8 cellular contexts compared by ENCODE assay signal in the genomic region with DNA sequence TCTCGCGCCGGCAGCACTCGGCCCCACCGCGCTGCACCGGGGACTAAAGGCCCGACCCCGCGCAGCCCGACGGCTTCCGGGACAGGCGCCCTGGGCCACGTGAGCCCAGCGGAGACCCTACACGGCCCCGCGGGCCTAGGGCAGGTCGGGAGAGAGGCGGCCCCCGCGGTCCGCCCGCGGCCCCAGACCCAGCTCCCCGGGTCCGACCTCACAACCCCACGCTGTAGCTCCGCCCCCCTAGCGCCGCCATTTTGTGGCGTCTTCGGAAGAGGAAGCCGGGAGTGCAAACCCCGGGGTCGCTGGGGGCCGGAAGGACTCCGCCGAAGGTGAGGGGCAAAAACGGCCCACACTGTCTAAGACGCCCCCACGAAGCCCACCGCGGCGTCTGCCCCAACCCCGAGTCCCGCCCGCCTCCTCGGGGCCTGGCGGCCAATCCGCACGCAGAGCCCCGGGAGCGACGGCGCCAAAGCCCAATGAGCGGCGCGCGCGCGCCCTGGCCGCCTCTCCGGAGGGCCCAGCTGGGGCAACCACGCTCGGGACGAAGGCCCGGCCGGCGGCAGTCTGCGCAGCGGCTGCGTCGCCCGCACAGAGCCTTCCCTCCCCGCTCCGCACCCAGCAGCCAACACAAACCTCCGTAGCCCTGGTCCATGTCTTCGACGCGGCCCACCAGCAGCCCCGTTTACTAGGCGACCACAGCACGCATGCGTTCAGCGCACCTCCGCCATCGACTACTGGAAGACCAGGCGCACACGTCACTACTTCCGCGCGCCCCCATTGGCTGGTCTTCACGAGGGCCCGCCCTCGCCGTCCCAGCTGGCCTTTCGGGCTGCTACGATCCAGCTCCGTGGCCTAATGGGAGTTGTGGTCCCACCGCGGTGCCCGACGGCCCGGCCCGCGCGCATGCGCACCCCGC. TPM values are rescaled to one million over a fixed set of nuclear protein-coding genes. Genes with fewer than 3 reads are reported as not detected.
DNase-seq lines count a peak whose midpoint lies in the region; ATAC-seq and TF ChIP-seq lines count a peak whose summit lies in the region.

A gene (minus strand): TSS at position 705 of the 913 bp plus-strand sequence. CDS start 56 bp downstream, at position 649.

- peaks cover 57% of the 10 kb centered on the region for H3K36me3 Mint-ChIP-seq in dendritic cell treated with granulocyte-macrophage colony-stimulating factor and Interleukin-4, amounts not matched to agents 40 ng/mL and 50 ng/mL, for 4 days (ENCODE audit: low read depth)

- no peaks in the 10 kb centered on the region for H3K27me3 Mint-ChIP-seq in dendritic cell treated with granulocyte-macrophage colony-stimulating factor and Interleukin-4, amounts not matched to agents 40 ng/mL and 50 ng/mL, for 4 days

- H3K27me3 ChIP-seq in left lung: no peaks in the 10 kb centered on the region

- TF ChIP-seq CTCF in left lung (IDR thresholded peaks at IDR 0.05): peak in 1 of 2 donors; percentile 11

- DNase-seq in CD1c-positive myeloid dendritic cell (ENCODE audit: extremely low spot score) (peak; percentile 100), NCI-H774 (lab: John Stamatoyannopoulos, UW) (peak; percentile 96), left lung (peak; percentile 98 to 99)
- DNase-seq in activated CD4-positive, alpha-beta T cell treated with anti-CD3 and anti-CD28 coated beads, Interleukin-2, amount 50 U/mL, for 4 hours: peak; percentile 95 to 97
- DNase-seq in stimulated activated CD4-positive, alpha-beta T cell treated with anti-CD3 and anti-CD28 coated beads, Interleukin-2, amount 100 ng/mL, for 4 hours (ENCODE audit: low read depth): peak; percentile 98

- peaks cover 3 to 41% of the 10 kb centered on the region in 2 donors for H3K4me1 ChIP-seq in left lung

- peaks cover 0 to 9% of the 10 kb centered on the region in 2 donors for H3K36me3 ChIP-seq in left lung

- H3K9me3 ChIP-seq in left lung: no peaks in the 10 kb centered on the region

- peak within 1 kb of the TSS; percentile 93 for H3K4me3 Mint-ChIP-seq in dendritic cell treated with granulocyte-macrophage colony-stimulating factor and Interleukin-4, amounts not matched to agents 40 ng/mL and 50 ng/mL, for 4 days

- H3K27ac Mint-ChIP-seq in dendritic cell treated with granulocyte-macrophage colony-stimulating factor and Interleukin-4, amounts not matched to agents 40 ng/mL and 50 ng/mL, for 4 days: peak within 1 kb of the TSS; percentile 97

- peak within 1 kb of the TSS; percentile 96 to 97 for H3K27ac ChIP-seq in left lung

- intact Hi-C loops in dendritic cell treated with granulocyte-macrophage colony-stimulating factor and Interleukin-4, amounts not matched to agents 40 ng/mL and 50 ng/mL, for 4 days (cut with micrococcal nuclease): loop anchor here (2.0 to 5.0 kb wide), 2 partner anchors 39 to 47 kb away; a partner anchor contains a TSS
- intact Hi-C loops in left lung (cut with DNase I): no loop called here

- peak within 1 kb of the TSS; percentile 75 to 99 for H3K4me3 ChIP-seq in left lung

- no peaks in the 10 kb centered on the region for H3K9me3 Mint-ChIP-seq in dendritic cell treated with granulocyte-macrophage colony-stimulating factor and Interleukin-4, amounts not matched to agents 40 ng/mL and 50 ng/mL, for 4 days

- H3K4me1 Mint-ChIP-seq in dendritic cell treated with granulocyte-macrophage colony-stimulating factor and Interleukin-4, amounts not matched to agents 40 ng/mL and 50 ng/mL, for 4 days (ENCODE audit: low read depth): peaks cover 49% of the 10 kb centered on the region

- peak; percentile 73 for ATAC-seq in GM19438 (IDR thresholded peaks at IDR 0.05; ENCODE audit: low read depth, unreplicated experiment)
- ATAC-seq in HG03571 (IDR thresholded peaks at IDR 0.05; ENCODE audit: unreplicated experiment): peak; percentile 70
- ATAC-seq in left lung: peak; percentile 94

RNA-seq across cellular contexts. Expression of the gene that starts here (rescaled TPM):
- 10 to 100 TPM; 19.5 to 36.8 TPM for total RNA-seq in left lung

Comparison
In these comparisons a context has a peak if more than half of its experiments do, and no peak if none do; other contexts are left out.
1. Peak in every context shown above with its lines: DNase-seq, ATAC-seq, H3K4me3 ChIP-seq and H3K27ac ChIP-seq.